Comparison of ENCODE assay signal across 17 cellular contexts in the genomic region with DNA sequence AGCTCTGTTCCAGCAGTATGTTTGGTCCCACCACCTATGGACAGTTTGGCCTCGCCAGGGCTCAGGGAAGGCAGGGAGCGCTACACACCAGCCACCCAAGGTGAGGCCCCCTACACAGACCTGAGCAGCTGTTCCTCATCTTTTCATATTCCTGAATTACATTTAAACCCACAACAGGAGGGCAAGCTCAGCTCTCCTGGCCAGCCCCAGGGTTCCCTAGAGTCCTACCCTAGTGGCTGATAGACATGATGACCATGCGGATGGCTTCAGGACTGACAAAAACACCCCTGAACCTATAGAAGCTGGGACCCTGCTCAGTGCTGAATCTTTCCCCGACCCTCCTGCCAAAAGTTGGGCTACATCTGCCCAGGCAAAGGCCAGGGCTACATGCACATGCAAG. TPM values are rescaled to one million over a fixed set of nuclear protein-coding genes. Genes with fewer than 3 reads are reported as not detected.
DNase-seq lines count a peak whose midpoint lies in the region; ATAC-seq, FAIRE-seq and TF ChIP-seq lines count a peak whose summit lies in the region.
"Had no signal": no experiment of that assay in that cellular context is flagged by ENCODE, and none has a peak within 500 bp of the region (broad histone marks: within the 10 kb centered on the region; RNA-seq: fewer than 3 reads in every experiment).

No MANE protein-coding gene starts in this region.

- H2AK5ac ChIP-seq in neuronal stem cell (ENCODE audit: low read depth, low read length) = no peak overlapping the region

- no peak overlapping the region for H2BK120ac ChIP-seq in neuronal stem cell (ENCODE audit: low read depth, low read length)

- FAIRE-seq in A549 (lab: Jason Lieb, UNC) = no peak

- H3K4me1 ChIP-seq in A549 (no peaks in the 10 kb centered on the region), Caco-2 (no peaks in the 10 kb centered on the region), RWPE2 (ENCODE audit: insufficient read depth, poor library complexity, severe bottlenecking) (no peaks in the 10 kb centered on the region), neuronal stem cell (ENCODE audit: control insufficient read depth in 2 of 2, insufficient read depth in 1 of 2, low read depth in 1 of 2, low read length in 2 of 2) (peaks cover 2 to 7% of the 10 kb centered on the region in 2 donors), tibial nerve (peaks cover 0 to 23% (median 9%) of the 10 kb centered on the region in 4 donors)
- H3K4me1 ChIP-seq: BLaER1 had no signal

- WGBS in A549 (ENCODE audit: missing lambda C conversion rate) = 80% methylated on average over 4 of the region's 4 CpGs
- no CpG with 5 or more reads among the region's 4 CpGs for WGBS in neuronal stem cell (ENCODE audit: extremely low coverage in 2 of 2, insufficient read length in 2 of 2, insufficient replicate concordance in 1 of 2), 2 donors
- 61 to 79% methylated on average over 4 of the region's 4 CpGs for WGBS in tibial nerve, 2 donors

- peak overlapping the region; percentile 18 for H3K27ac Mint-ChIP-seq in Caco-2 (ENCODE audit: unreplicated experiment)

- H3K27me3 Mint-ChIP-seq in Caco-2 (ENCODE audit: insufficient read depth, unreplicated experiment) = no peaks in the 10 kb centered on the region

- H3K4me2 ChIP-seq in A549 (no peak overlapping the region), neuronal stem cell (ENCODE audit: insufficient read depth, low read length, poor library complexity, severe bottlenecking) (no peak overlapping the region)
- H3K4me2 ChIP-seq: BLaER1 had no signal

- no peaks in the 10 kb centered on the region for H3K27me3 ChIP-seq in Caco-2 (replicated peaks; ENCODE audit: control insufficient read depth, insufficient read depth, low read length)
- H3K27me3 ChIP-seq in RWPE2 (ENCODE audit: insufficient read depth, poor library complexity, severe bottlenecking) = peaks cover 42% of the 10 kb centered on the region
- peaks cover 34 to 72% (median 56%) of the 10 kb centered on the region in 3 experiments for H3K27me3 ChIP-seq in neuronal stem cell (ENCODE audit: control insufficient read depth in 3 of 3, insufficient read depth in 3 of 3, low read depth in 1 of 3, low read length in 3 of 3)
- H3K27me3 ChIP-seq in tibial nerve = peaks cover 0 to 61% of the 10 kb centered on the region in 2 donors

- intact Hi-C loops in Caco-2 (cut with micrococcal nuclease; ENCODE audit: unreplicated experiment) = no loop called here

- no peak overlapping the region for H3K4me3 ChIP-seq in A549
- no peak overlapping the region for H3K4me3 ChIP-seq in Caco-2 (ENCODE audit: low read depth, low read length)
- H3K4me3 ChIP-seq in RWPE2 (ENCODE audit: severe bottlenecking) = no peak overlapping the region
- no peak overlapping the region for H3K4me3 ChIP-seq in neuronal stem cell (ENCODE audit: low read length in 2 of 2)
- H3K4me3 ChIP-seq in tibial nerve = no peak overlapping the region
- H3K4me3 ChIP-seq: BLaER1 had no signal

- H2AFZ ChIP-seq in neuronal stem cell (ENCODE audit: low read length) = no peak overlapping the region

- no peak overlapping the region for H4K91ac ChIP-seq in neuronal stem cell (ENCODE audit: low read depth, low read length, poor library complexity)

- H4K8ac ChIP-seq in neuronal stem cell (ENCODE audit: low read depth, low read length) = no peak overlapping the region

- H3K14ac ChIP-seq in neuronal stem cell (ENCODE audit: low read length) = peak overlapping the region; percentile 23

- no peaks in the 10 kb centered on the region for H3K9me3 Mint-ChIP-seq in Caco-2 (ENCODE audit: unreplicated experiment)
- H3K9me3 Mint-ChIP-seq: H9 had no signal

- no peak overlapping the region for H3K9ac ChIP-seq in neuronal stem cell (ENCODE audit: low read depth, low read length, poor library complexity)
- H3K9ac ChIP-seq: BLaER1 had no signal

- no peaks in the 10 kb centered on the region for H3K9me3 ChIP-seq in A549
- H3K9me3 ChIP-seq in Caco-2 = no peaks in the 10 kb centered on the region
- H3K9me3 ChIP-seq in RWPE2 (ENCODE audit: severe bottlenecking) = no peaks in the 10 kb centered on the region
- H3K9me3 ChIP-seq in neuronal stem cell (replicated peaks in 1 of 2; ENCODE audit: control insufficient read depth in 2 of 2, insufficient read depth in 1 of 2, low read depth in 1 of 2, low read length in 2 of 2) = no peaks in the 10 kb centered on the region
- H3K9me3 ChIP-seq in tibial nerve = no peaks in the 10 kb centered on the region

- no peak overlapping the region for H3K18ac ChIP-seq in neuronal stem cell (ENCODE audit: low read length)

- CTCF ChIA-PET in A549 (lab: Yijun Ruan, JAX) = interaction anchor here (1.1 to 3.7 kb wide), 5 partner anchors 20 to 55 kb away, joined by 4 to 17 read pairs (median 7); no protein-coding TSS in a partner anchor
- CTCF ChIA-PET in Caco-2 (lab: Charles Lee) = no interaction called here

- ATAC-seq in A549 = peak; percentile 51 to 57; a peak in 3 of 6 replicates
- ATAC-seq in RWPE2 (ENCODE audit: low read depth) = peak; percentile 13; the same call in 1 of the 3 replicates
- ATAC-seq in SK-N-SH treated with all-trans-retinoic acid at 6 μM for 48 hours = no peak

- DNase-seq in A549 (ENCODE audit: low read depth in 1 of 2, low spot score in 1 of 2) (no peak), Caco-2 (no peak), RWPE2 (ENCODE audit: low spot score) (no peak), neuronal stem cell (ENCODE audit: low spot score) (no peak), tibial nerve (ENCODE audit: low spot score in 2 of 2) (no peak), mucosa of gallbladder (ENCODE audit: low spot score) (no peak)
- DNase-seq in effector CD8-positive, alpha-beta T cell (lab: John Stamatoyannopoulos, UW) = no peak
- DNase-seq: AML-193; CD8-positive, alpha-beta memory T cell; DMS53; GF-D8; H9 had no signal

- H2BK15ac ChIP-seq in neuronal stem cell (ENCODE audit: low read length) = no peak overlapping the region

- no peak overlapping the region for H2BK12ac ChIP-seq in neuronal stem cell (ENCODE audit: low read length)

- no TSS peak for BruUV-seq in Caco-2 (replicated peaks; lab: Mats Ljungman, UMichigan)

- no peak for TF ChIP-seq RAD21 in A549 (conservative IDR thresholded peaks at IDR 0.05 in 1 of 2, IDR thresholded peaks at IDR 0.05 in 1 of 2)

- POLR2A ChIA-PET in A549 (lab: Yijun Ruan, JAX) = no interaction called here
- POLR2A ChIA-PET in Caco-2 (lab: Charles Lee) = no interaction called here

- no peak for TF ChIP-seq POLR2A in A549 (IDR thresholded peaks at IDR 0.05; ENCODE audit: low read length)
- no peak for TF ChIP-seq POLR2A in tibial nerve (IDR thresholded peaks at IDR 0.05)

- no peak overlapping the region for H3K4me3 Mint-ChIP-seq in Caco-2 (ENCODE audit: unreplicated experiment)
- H3K4me3 Mint-ChIP-seq: H9 had no signal

- H2BK5ac ChIP-seq in neuronal stem cell (ENCODE audit: low read length) = no peak overlapping the region

- H3K27ac ChIP-seq in A549 (no peak overlapping the region), RWPE2 (ENCODE audit: poor library complexity, severe bottlenecking) (no peak overlapping the region), neuronal stem cell (replicated peaks; ENCODE audit: low read length) (no peak overlapping the region), tibial nerve (no peak overlapping the region)
- H3K27ac ChIP-seq: BLaER1 had no signal

- H3K79me1 ChIP-seq in neuronal stem cell (ENCODE audit: low read depth, low read length) = no peaks in the 10 kb centered on the region

- H3K4me1 Mint-ChIP-seq in Caco-2 (ENCODE audit: low read depth, unreplicated experiment) = no peaks in the 10 kb centered on the region

- TF ChIP-seq EP300 in A549 (IDR thresholded peaks at IDR 0.05) (no peak), tibial nerve (IDR thresholded peaks at IDR 0.05) (no peak)

- no peak overlapping the region for H3K4ac ChIP-seq in neuronal stem cell (ENCODE audit: low read length)

- H3K23ac ChIP-seq in neuronal stem cell (ENCODE audit: low read depth, low read length, poor library complexity) = peak overlapping the region; percentile 39

- TF ChIP-seq CTCF in A549 (IDR thresholded peaks at IDR 0.05) = no peak
- no peak for TF ChIP-seq CTCF in Caco-2 (IDR thresholded peaks at IDR 0.05; ENCODE audit: insufficient read depth in 1 of 2, low read depth in 1 of 2, low read length in 1 of 2, severe bottlenecking in 1 of 2, unreplicated experiment in 1 of 2)
- TF ChIP-seq CTCF in RWPE2 (IDR thresholded peaks at IDR 0.05; ENCODE audit: poor library complexity, severe bottlenecking) = no peak
- no peak for TF ChIP-seq CTCF in tibial nerve (IDR thresholded peaks at IDR 0.05)

- H3K36me3 ChIP-seq in Caco-2 (ENCODE audit: control insufficient read depth, insufficient read depth, low read length) (no peaks in the 10 kb centered on the region), RWPE2 (ENCODE audit: low read depth) (no peaks in the 10 kb centered on the region), neuronal stem cell (replicated peaks in 1 of 2; ENCODE audit: control insufficient read depth in 2 of 2, insufficient read depth in 2 of 2, low read length in 2 of 2) (no peaks in the 10 kb centered on the region), tibial nerve (no peaks in the 10 kb centered on the region)
- H3K36me3 ChIP-seq: BLaER1 had no signal

- no peaks in the 10 kb centered on the region for H3K36me3 Mint-ChIP-seq in Caco-2 (ENCODE audit: insufficient read depth, unreplicated experiment)
- H3K36me3 Mint-ChIP-seq: CD8-positive, alpha-beta memory T cell; IgD-negative memory B cell had no signal

TF ChIP-seq in A549, 52 proteins besides CTCF, POLR2A, EP300 and RAD21 (continues in another document):
- TF ChIP-seq FOXS1 (CRISPR knock-in tag; IDR thresholded peaks at IDR 0.05) = no peak
- TF ChIP-seq ZFP36 (IDR thresholded peaks at IDR 0.05; ENCODE audit: borderline replicate concordance, partially characterized antibody) = no peak
- no peak for TF ChIP-seq HOXB13 (CRISPR knock-in tag; IDR thresholded peaks at IDR 0.05; ENCODE audit: low read depth)

TF ChIP-seq in SK-N-SH treated with all-trans-retinoic acid at 6 μM for 48 hours, 23 proteins besides CTCF, POLR2A, EP300 and RAD21:
- no peak for TF ChIP-seq ZNF565 (CRISPR knock-in tag; conservative IDR thresholded peaks at IDR 0.05; ENCODE audit: low read depth)
- no peak for TF ChIP-seq GLIS3 (CRISPR knock-in tag; IDR thresholded peaks at IDR 0.05)

RNA-seq across cellular contexts. Expression of a gene that starts 6.7 kb away (rescaled TPM):
- polyA plus RNA-seq in A549 (2011; rRNA removed) (4.3 and 5.5 TPM in 2 replicates), A549 (2017; fragmentation: RNase III; extraction: RNeasy Plus Mini Kit Qiagen cat#74134 plus additional on column Dnase treatment) (5.7 to 6.8 TPM (median 6.3 TPM) in 3 replicates)
- polyA plus RNA-seq in A549 (2012; cell fraction: cytosol; rRNA removed) = 3.0 and 4.6 TPM in 2 replicates
- polyA plus RNA-seq in A549 (2012; cell fraction: nucleus; rRNA removed) = 4.0 and 4.5 TPM in 2 replicates
- polyA minus RNA-seq in A549 (2011; rRNA and poly(A)+ RNA removed) = 3.5 and 4.0 TPM in 2 replicates
- total RNA-seq in Caco-2 (2022) (not detected in 2 replicates), tibial nerve (not detected), mucosa of gallbladder (not detected)
- polyA plus RNA-seq in neuronal stem cell (2013, experiment 1 of 2) = not detected
- not detected for polyA plus RNA-seq in neuronal stem cell (2013, experiment 2 of 2)
- total RNA-seq: A673, H9, HT1080 had no signal
- polyA plus RNA-seq: CD8-positive, alpha-beta memory T cell; IgD-negative memory B cell had no signal
